In genomic region chr2:170930132-170931109, GRCh38 we compare ENCODE assay signal across 8 cellular contexts. TPM values are rescaled to one million over a fixed set of nuclear protein-coding genes. Genes with fewer than 3 reads are reported as not detected.
DNase-seq lines count a peak whose midpoint lies in the region; ATAC-seq and TF ChIP-seq lines count a peak whose summit lies in the region.

No MANE protein-coding gene starts in this region.

- H3K27ac Mint-ChIP-seq in T-helper 2 cell treated with Interferon-gamma antibody and Interleukin-4, amounts not matched to agents 5 μg/mL and 100 μg/mL, for 36 hours = peak overlapping the region; percentile 91

- WGBS in body of pancreas, 2 donors = 3 to 5% methylated on average over 18 of the region's 18 CpGs

- H3K27me3 ChIP-seq in MG63 (no peaks in the 10 kb centered on the region), body of pancreas (no peaks in the 10 kb centered on the region)

- peaks cover 19% of the 10 kb centered on the region for H3K36me3 Mint-ChIP-seq in T-helper 2 cell treated with Interferon-gamma antibody and Interleukin-4, amounts not matched to agents 5 μg/mL and 100 μg/mL, for 36 hours (ENCODE audit: low read depth)

- no peak for TF ChIP-seq CTCF in body of pancreas (IDR thresholded peaks at IDR 0.05)

- peaks cover 18% of the 10 kb centered on the region for H3K9me3 Mint-ChIP-seq in T-helper 2 cell treated with Interferon-gamma antibody and Interleukin-4, amounts not matched to agents 5 μg/mL and 100 μg/mL, for 36 hours

- no peak for TF ChIP-seq POLR2A in body of pancreas (IDR thresholded peaks at IDR 0.05)

- H3K4me1 ChIP-seq in body of pancreas = peaks cover 42% of the 10 kb centered on the region

- peaks cover 34% of the 10 kb centered on the region for H3K4me1 Mint-ChIP-seq in T-helper 2 cell treated with Interferon-gamma antibody and Interleukin-4, amounts not matched to agents 5 μg/mL and 100 μg/mL, for 36 hours (ENCODE audit: low read depth)

- H3K9me3 ChIP-seq in MG63 (no peaks in the 10 kb centered on the region), body of pancreas (no peaks in the 10 kb centered on the region)

- peak; percentile 85 for DNase-seq in DMS53 (lab: John Stamatoyannopoulos, UW)
- DNase-seq in MG63 = peak; percentile 12
- peak; percentile 44 for DNase-seq in T-helper 2 cell treated with Interferon-gamma antibody and Interleukin-4, amounts not matched to agents 5 μg/mL and 100 μg/mL, for 36 hours (ENCODE audit: low spot score)
- DNase-seq in body of pancreas = peak; percentile 33 to 49 (median 42)
- peak; percentile 72 for DNase-seq in left kidney (ENCODE audit: low read depth, low spot score)
- peak in 2 of 3 experiments; percentile 18 to 26 for DNase-seq in stimulated activated CD4-positive, alpha-beta T cell treated with anti-CD3 and anti-CD28 coated beads, TNF-alpha, amount 100 ng/mL, for 4 hours (ENCODE audit: low read depth in 3 of 3)

- intact Hi-C loops in body of pancreas (cut with DNase I) = no loop called here

- H3K4me3 ChIP-seq in MG63 (peak overlapping the region; percentile 90), body of pancreas (peak overlapping the region; percentile 69 to 96)

- peak overlapping the region; percentile 91 to 98 (median 97) for H3K27ac ChIP-seq in body of pancreas

- H3K4me3 Mint-ChIP-seq in T-helper 2 cell treated with Interferon-gamma antibody and Interleukin-4, amounts not matched to agents 5 μg/mL and 100 μg/mL, for 36 hours = peak overlapping the region; percentile 89

- no peaks in the 10 kb centered on the region for H3K27me3 Mint-ChIP-seq in T-helper 2 cell treated with Interferon-gamma antibody and Interleukin-4, amounts not matched to agents 5 μg/mL and 100 μg/mL, for 36 hours (ENCODE audit: low read depth)

- peak; percentile 30 for ATAC-seq in GM21717 (IDR thresholded peaks at IDR 0.05; ENCODE audit: unreplicated experiment)
- ATAC-seq in body of pancreas = no peak
- ATAC-seq in HG02970 (IDR thresholded peaks at IDR 0.05; ENCODE audit: low FRiP score, unreplicated experiment) = no peak

- peaks cover 41% of the 10 kb centered on the region for H3K36me3 ChIP-seq in MG63
- H3K36me3 ChIP-seq in body of pancreas (replicated peaks in 1 of 2; ENCODE audit: insufficient read depth in 1 of 2, low read depth in 2 of 2) = no peaks in the 10 kb centered on the region

RNA-seq across cellular contexts. Expression of gene GORASP2, which starts 1.4 kb away (rescaled TPM):
- 51.6 and 113 TPM in 2 replicates for total RNA-seq in MG63 (2014; rRNA removed; shearing (Covaris generic); ENCODE audit: low replicate concordance)
- total RNA-seq in body of pancreas = 10 to 100 TPM; 44.4 to 65.6 TPM

Comparison
In these comparisons a context has a peak if more than half of its experiments do, and no peak if none do; other contexts are left out.
1. DNase-seq: peak in every context shown above with its lines; median percentile 85 in DMS53; 72 in left kidney; 44 in T-helper 2 cell treated with Interferon-gamma antibody and Interleukin-4, amounts not matched to agents 5 μg/mL and 100 μg/mL, for 36 hours; 42 in body of pancreas; 22 in stimulated activated CD4-positive, alpha-beta T cell treated with anti-CD3 and anti-CD28 coated beads, TNF-alpha, amount 100 ng/mL, for 4 hours; 12 in MG63.